16 cellular contexts compared by ENCODE assay signal in genomic region chr2:233013027-233013461, GRCh38. TPM values are rescaled to one million over a fixed set of nuclear protein-coding genes. Genes with fewer than 3 reads are reported as not detected.
DNase-seq lines count a peak whose midpoint lies in the region; ATAC-seq, FAIRE-seq and TF ChIP-seq lines count a peak whose summit lies in the region.
"Had no signal": no experiment of that assay in that cellular context is flagged by ENCODE, and none has a peak within 500 bp of the region (broad histone marks: within the 10 kb centered on the region; RNA-seq: fewer than 3 reads in every experiment).

TSS of gene NGEF (minus strand) at chr2:233013256. CDS start at chr2:232974890, 38,366 bp downstream.

- H3K79me2 ChIP-seq in H9 (ENCODE audit: insufficient read depth, low read length): no peaks in the 10 kb centered on the region
- no peaks in the 10 kb centered on the region for H3K79me2 ChIP-seq in astrocyte (ENCODE audit: insufficient read depth, low read length)

- H4K8ac ChIP-seq in H9 (replicated peaks; ENCODE audit: insufficient read length, low read depth, low read length): no peak within 1 kb of the TSS

- H3K18ac ChIP-seq in H9 (ENCODE audit: insufficient read length, low read depth, low read length): no peak within 1 kb of the TSS

- WGBS in H9 (ENCODE audit: extremely low coverage, insufficient read length, low lambda C conversion rate): no CpG with 5 or more reads among the region's 12 CpGs
- 30% methylated on average over 12 of the region's 12 CpGs for WGBS in liver
- WGBS in upper lobe of left lung, 2 donors: 85 to 92% methylated on average over 9 to 12 of the region's 12 CpGs

- no peak within 1 kb of the TSS for H2BK120ac ChIP-seq in H9 (ENCODE audit: low read depth, low read length, poor library complexity, severe bottlenecking)

- H3K56ac ChIP-seq in H9 (ENCODE audit: insufficient read length, low read depth, low read length): no peak within 1 kb of the TSS

- H3K27me3 Mint-ChIP-seq in H9 (ENCODE audit: low read depth) (peaks cover 1% of the 10 kb centered on the region; the same call in 1 of the 2 replicates), astrocyte (ENCODE audit: low read depth, unreplicated experiment) (peaks cover 17% of the 10 kb centered on the region)

- no peak within 1 kb of the TSS for H2BK20ac ChIP-seq in H9 (ENCODE audit: low read depth, low read length, poor library complexity, severe bottlenecking)

- H3K9ac ChIP-seq in H9 (ENCODE audit: extremely low read depth, insufficient read length, low read length): no peak within 1 kb of the TSS
- no peak within 1 kb of the TSS for H3K9ac ChIP-seq in astrocyte (ENCODE audit: low read length)
- H3K9ac ChIP-seq in liver (ENCODE audit: low read depth in 1 of 2, low read length in 2 of 2): peak within 1 kb of the TSS; percentile 71 to 77

- H3K36me3 ChIP-seq in astrocyte (ENCODE audit: insufficient read depth, low read length) (no peaks in the 10 kb centered on the region), liver (ENCODE audit: control insufficient read depth in 4 of 4, insufficient read depth in 3 of 4, low read depth in 1 of 4, low read length in 3 of 4) (no peaks in the 10 kb centered on the region), upper lobe of left lung (no peaks in the 10 kb centered on the region)
- H3K36me3 ChIP-seq: ovary had no signal

- H4K20me1 ChIP-seq in H9 (ENCODE audit: control insufficient read depth, insufficient read depth, insufficient read length): no peaks in the 10 kb centered on the region
- H4K20me1 ChIP-seq in astrocyte (ENCODE audit: insufficient read depth, low read length): no peaks in the 10 kb centered on the region

- no peak within 1 kb of the TSS for H2BK5ac ChIP-seq in H9 (ENCODE audit: insufficient read length, low read length)

- ATAC-seq in HG03097 (IDR thresholded peaks at IDR 0.05; ENCODE audit: low FRiP score, unreplicated experiment) (no peak), upper lobe of left lung (ENCODE audit: low FRiP score in 2 of 2) (no peak), HG03175 (IDR thresholded peaks at IDR 0.05; ENCODE audit: unreplicated experiment) (no peak), GM18511 (IDR thresholded peaks at IDR 0.05; ENCODE audit: unreplicated experiment) (no peak)
- ATAC-seq: stimulated activated memory B cell treated with anti-CD40 and anti-IgM and Interleukin-4, amounts not matched to agents 10 μg/mL and 1 μg/mL and 100 μg/mL, for 72 hours had no signal

- H2BK15ac ChIP-seq in H9 (ENCODE audit: low read depth, low read length): no peak within 1 kb of the TSS

- H3K27ac Mint-ChIP-seq in H9 (no peak within 1 kb of the TSS), astrocyte (ENCODE audit: unreplicated experiment) (no peak within 1 kb of the TSS)
- H3K27ac Mint-ChIP-seq: activated naive CD8-positive, alpha-beta T cell treated with anti-CD3 and anti-CD28 coated beads, Interleukin-2, amount 10 ng/mL, durations not matched to agents 7 days and 5 days; stimulated activated memory B cell treated with anti-CD40 and anti-IgM and Interleukin-4, amounts not matched to agents 10 μg/mL and 1 μg/mL and 100 μg/mL, for 72 hours; T-helper 2 cell treated with Interferon-gamma antibody and Interleukin-4, amounts not matched to agents 5 μg/mL and 100 μg/mL, for 36 hours had no signal

- H3K4me1 ChIP-seq in H9 (ENCODE audit: insufficient read depth, low read length) (no peaks in the 10 kb centered on the region), astrocyte (ENCODE audit: insufficient read depth, low read length) (no peaks in the 10 kb centered on the region), liver (ENCODE audit: control insufficient read depth in 4 of 4, insufficient read depth in 4 of 4, low read length in 3 of 4) (peaks cover 13 to 34% (median 21%) of the 10 kb centered on the region in 4 donors), upper lobe of left lung (peaks cover 0 to 12% (median 6%) of the 10 kb centered on the region in 4 donors)

- H3K4me3 Mint-ChIP-seq in H9 (no peak within 1 kb of the TSS), astrocyte (ENCODE audit: unreplicated experiment) (peak within 1 kb of the TSS; percentile 34)
- H3K4me3 Mint-ChIP-seq: activated naive CD8-positive, alpha-beta T cell treated with anti-CD3 and anti-CD28 coated beads, Interleukin-2, amount 10 ng/mL, durations not matched to agents 7 days and 5 days; stimulated activated memory B cell treated with anti-CD40 and anti-IgM and Interleukin-4, amounts not matched to agents 10 μg/mL and 1 μg/mL and 100 μg/mL, for 72 hours; T-helper 2 cell treated with Interferon-gamma antibody and Interleukin-4, amounts not matched to agents 5 μg/mL and 100 μg/mL, for 36 hours had no signal

- H3K14ac ChIP-seq in H9 (ENCODE audit: insufficient read depth, low read length): no peak within 1 kb of the TSS

- H2BK12ac ChIP-seq in H9 (ENCODE audit: insufficient read length, low read depth, low read length): no peak within 1 kb of the TSS

- H2AK5ac ChIP-seq in H9 (ENCODE audit: insufficient read length, low read length): no peak within 1 kb of the TSS

- H3K23ac ChIP-seq in H9 (ENCODE audit: insufficient read length, low read depth, low read length): no peak within 1 kb of the TSS

- peak; percentile 38 to 59 for TF ChIP-seq RAD21 in liver (IDR thresholded peaks at IDR 0.05)

- H3K9me3 Mint-ChIP-seq in H9: peaks cover 0 to 5% of the 10 kb centered on the region in 2 experiments; a peak in 2 of 5 replicates
- H3K9me3 Mint-ChIP-seq in astrocyte (ENCODE audit: unreplicated experiment): peaks cover 2% of the 10 kb centered on the region
- H3K9me3 Mint-ChIP-seq: T-helper 2 cell treated with Interferon-gamma antibody and Interleukin-4, amounts not matched to agents 5 μg/mL and 100 μg/mL, for 36 hours had no signal

- no peak within 1 kb of the TSS for H4K91ac ChIP-seq in H9 (ENCODE audit: insufficient read length, low read depth, low read length)

- no peak within 1 kb of the TSS for H2AFZ ChIP-seq in H9 (ENCODE audit: low read length)
- H2AFZ ChIP-seq in astrocyte (ENCODE audit: low read depth, low read length): no peak within 1 kb of the TSS

- TF ChIP-seq EP300 in upper lobe of left lung (IDR thresholded peaks at IDR 0.05): no peak

- no peak within 1 kb of the TSS for H3T11ph ChIP-seq in H9 (ENCODE audit: low read length)

- H3K4me3 ChIP-seq in astrocyte (ENCODE audit: insufficient read depth, low read depth, low read length): no peak within 1 kb of the TSS
- H3K4me3 ChIP-seq in liver (ENCODE audit: low read depth in 1 of 3, low read length in 3 of 3): peak within 1 kb of the TSS; percentile 54 to 64 (median 63)
- no peak within 1 kb of the TSS for H3K4me3 ChIP-seq in upper lobe of left lung
- H3K4me3 ChIP-seq: ovary, smooth muscle cell had no signal

- H3K9me3 ChIP-seq in H9 (ENCODE audit: control insufficient read depth, low read depth, low read length): no peaks in the 10 kb centered on the region
- no peaks in the 10 kb centered on the region for H3K9me3 ChIP-seq in astrocyte (ENCODE audit: insufficient read depth, low read depth, low read length)
- H3K9me3 ChIP-seq in liver (ENCODE audit: control insufficient read depth in 4 of 4, low read length in 3 of 4): no peaks in the 10 kb centered on the region
- no peaks in the 10 kb centered on the region for H3K9me3 ChIP-seq in upper lobe of left lung
- H3K9me3 ChIP-seq: ovary had no signal

- H4K5ac ChIP-seq in H9 (ENCODE audit: insufficient read length, low read depth, low read length): no peak within 1 kb of the TSS

- no peaks in the 10 kb centered on the region for H3K27me3 ChIP-seq in H9 (ENCODE audit: insufficient read depth, low read length)
- no peaks in the 10 kb centered on the region for H3K27me3 ChIP-seq in astrocyte (ENCODE audit: insufficient read depth, low read length)
- H3K27me3 ChIP-seq in liver (ENCODE audit: control insufficient read depth in 4 of 4, insufficient read depth in 4 of 4, low read length in 3 of 4): no peaks in the 10 kb centered on the region
- H3K27me3 ChIP-seq in upper lobe of left lung: no peaks in the 10 kb centered on the region
- H3K27me3 ChIP-seq: ovary had no signal

- TF ChIP-seq POLR2A in upper lobe of left lung (IDR thresholded peaks at IDR 0.05): no peak

- H3K36me3 Mint-ChIP-seq in H9 (ENCODE audit: insufficient read depth in 1 of 3, low read depth in 3 of 3): no peaks in the 10 kb centered on the region
- no peaks in the 10 kb centered on the region for H3K36me3 Mint-ChIP-seq in astrocyte (ENCODE audit: low read depth, unreplicated experiment)
- H3K36me3 Mint-ChIP-seq: activated naive CD8-positive, alpha-beta T cell treated with anti-CD3 and anti-CD28 coated beads, Interleukin-2, amount 10 ng/mL, durations not matched to agents 7 days and 5 days had no signal

- H3K4me2 ChIP-seq in H9 (ENCODE audit: insufficient read depth, insufficient read length, low read length): no peak within 1 kb of the TSS
- no peak within 1 kb of the TSS for H3K4me2 ChIP-seq in astrocyte (ENCODE audit: low read length)
- H3K4me2 ChIP-seq: smooth muscle cell had no signal

- no peak within 1 kb of the TSS for H3K27ac ChIP-seq in H9 (ENCODE audit: insufficient read length, low read depth, low read length)
- H3K27ac ChIP-seq in astrocyte (ENCODE audit: low read depth, low read length): no peak within 1 kb of the TSS
- H3K27ac ChIP-seq in liver (ENCODE audit: low read depth in 1 of 2, low read length in 2 of 2): peak within 1 kb of the TSS; percentile 85 to 86
- H3K27ac ChIP-seq in upper lobe of left lung: peak within 1 kb of the TSS in 1 of 4 donors; percentile 32
- H3K27ac ChIP-seq: ovary had no signal

- peak; percentile 16 for DNase-seq in H9
- no peak for DNase-seq in astrocyte (ENCODE audit: low read depth)
- DNase-seq in renal cortical epithelial cell (ENCODE audit: low read depth): peak; percentile 18
- DNase-seq in upper lobe of left lung: no peak
- DNase-seq: activated CD4-positive, alpha-beta T cell treated with anti-CD3 and anti-CD28 coated beads for 1 hour; activated CD8-positive, alpha-beta memory T cell treated with anti-CD3 and anti-CD28 coated beads, Interleukin-2, amount 50 U/mL, for 4 hours; activated naive CD8-positive, alpha-beta T cell treated with anti-CD3 and anti-CD28 coated beads, Interleukin-2, amount 10 ng/mL, durations not matched to agents 7 days and 5 days; NCI-H1105; ovary had no signal

- H3K4me1 Mint-ChIP-seq in H9 (no peaks in the 10 kb centered on the region), astrocyte (ENCODE audit: low read depth, unreplicated experiment) (no peaks in the 10 kb centered on the region)
- H3K4me1 Mint-ChIP-seq: activated naive CD8-positive, alpha-beta T cell treated with anti-CD3 and anti-CD28 coated beads, Interleukin-2, amount 10 ng/mL, durations not matched to agents 7 days and 5 days had no signal

- FAIRE-seq in astrocyte (lab: Jason Lieb, UNC): no peak

- no peak within 1 kb of the TSS for H3K4ac ChIP-seq in H9 (ENCODE audit: low read depth, low read length)

- H3K79me1 ChIP-seq in H9 (ENCODE audit: insufficient read depth, low read depth, low read length, poor library complexity, severe bottlenecking): no peaks in the 10 kb centered on the region

- no peak for TF ChIP-seq CTCF in H9 (conservative IDR thresholded peaks at IDR 0.05)
- TF ChIP-seq CTCF in astrocyte (IDR thresholded peaks at IDR 0.05; ENCODE audit: insufficient read depth, low read depth, low read length): no peak
- TF ChIP-seq CTCF in liver (IDR thresholded peaks at IDR 0.05; ENCODE audit: low read depth, low read length, missing input control): no peak
- TF ChIP-seq CTCF in upper lobe of left lung (IDR thresholded peaks at IDR 0.05): no peak

- H3K23me2 ChIP-seq in H9 (ENCODE audit: insufficient read length, low read depth, low read length, poor library complexity, severe bottlenecking): no peaks in the 10 kb centered on the region

RNA-seq across cellular contexts. Expression of gene NGEF, which starts in this region (rescaled TPM):
- total RNA-seq in H9 (2021) (1.9 and 2.2 TPM in 2 replicates), astrocyte (0.16 and 0.22 TPM in 2 replicates), liver (10 to 100 TPM; 10.6 to 22.6 TPM), renal cortical epithelial cell (0.35 and 0.75 TPM in 2 replicates), upper lobe of left lung (1 to 10 TPM in 2 of 6 donors, under 1 TPM in 3, not detected in 1; 0.29 to 6.3 (median 0.98) TPM)
- polyA plus RNA-seq in liver: 10 to 100 TPM; 10.7 to 10.9 TPM
- total RNA-seq: activated naive CD8-positive, alpha-beta T cell treated with anti-CD3 and anti-CD28 coated beads, Interleukin-2, amount 10 ng/mL, durations not matched to agents 7 days and 5 days; smooth muscle cell had no signal

Comparison
In these comparisons a context has a peak if more than half of its experiments do, and no peak if none do; other contexts are left out.
1. Peak in DNase-seq in renal cortical epithelial cell; RNA of the gene not detected or under 1 TPM.
2. H3K27ac ChIP-seq: peak in liver (2 of 2); none in H9 (single experiment) and astrocyte (single experiment).
3. H3K9ac ChIP-seq: peak in liver (2 of 2); none in H9 (single experiment) and astrocyte (single experiment).
4. H3K4me3 ChIP-seq: peak in liver (3 of 3); none in astrocyte (single experiment) and upper lobe of left lung (0 of 4).